ENCODE assay signal across 8 cellular contexts in genomic region chr11:6022954-6023353, GRCh38. TPM values are rescaled to one million over a fixed set of nuclear protein-coding genes. Genes with fewer than 3 reads are reported as not detected.
A peak's percentile ranks its signal among the peaks of the same experiment; 100 is the strongest.
DNase-seq lines count a peak whose midpoint lies in the region; ATAC-seq, FAIRE-seq and TF ChIP-seq lines count a peak whose summit lies in the region.

No MANE protein-coding gene starts in this region.

- WGBS in transverse colon (ENCODE audit: low coverage in 1 of 2), 2 donors, result 0 to 2% methylated on average over 3 to 4 of the region's 4 CpGs

- H3K4me1 ChIP-seq in Caco-2 (no peaks in the 10 kb centered on the region), transverse colon (no peaks in the 10 kb centered on the region)

- TF ChIP-seq CTCF in Caco-2 (IDR thresholded peaks at IDR 0.05; ENCODE audit: insufficient read depth in 1 of 2, low read depth in 1 of 2, low read length in 1 of 2, severe bottlenecking in 1 of 2, unreplicated experiment in 1 of 2), result peak; percentile 51 to 52
- TF ChIP-seq CTCF in brain (conservative IDR thresholded peaks at IDR 0.05), result peak; percentile 64 to 82
- peak; percentile 41 to 62 (median 55) for TF ChIP-seq CTCF in transverse colon (IDR thresholded peaks at IDR 0.05)

- no peaks in the 10 kb centered on the region for H3K9me3 ChIP-seq in Caco-2
- no peaks in the 10 kb centered on the region for H3K9me3 ChIP-seq in transverse colon

- peak; percentile 96 for FAIRE-seq in islet of Langerhans (lab: Jason Lieb, UNC)

- intact Hi-C loops in Caco-2 (cut with micrococcal nuclease; ENCODE audit: unreplicated experiment), result loop anchor here (1.0 to 2.0 kb wide), 3 partner anchors 278 to 330 kb away; no protein-coding TSS in a partner anchor
- intact Hi-C loops in transverse colon (cut with DNase I; ENCODE audit: low total_unique reads), result no loop called here

- in situ Hi-C loops in transverse colon (cut with MboI; ENCODE audit: low pct_ligation_motif_present in 1 of 4, low pct_unique_long_range_greater_than_20kb in 1 of 4, low sequenced_read_pairs in 3 of 4), result loop anchor here in 3 of 4 donors (10.0 to 25.0 kb wide), 2 partner anchors 314 to 332 kb away; no protein-coding TSS in a partner anchor

- ATAC-seq in GM21381 (IDR thresholded peaks at IDR 0.05; ENCODE audit: unreplicated experiment), result peak; percentile 67

- TF ChIP-seq EP300 in transverse colon (IDR thresholded peaks at IDR 0.05; ENCODE audit: low read depth), result no peak

- no peak overlapping the region for H3K27ac ChIP-seq in transverse colon

- H3K36me3 ChIP-seq in Caco-2 (ENCODE audit: control insufficient read depth, insufficient read depth, low read length) (no peaks in the 10 kb centered on the region), transverse colon (no peaks in the 10 kb centered on the region)

- H3K4me3 Mint-ChIP-seq in Caco-2 (ENCODE audit: unreplicated experiment) (no peak overlapping the region), brain (no peak overlapping the region)

- H3K36me3 Mint-ChIP-seq in Caco-2 (ENCODE audit: insufficient read depth, unreplicated experiment) (no peaks in the 10 kb centered on the region), brain (no peaks in the 10 kb centered on the region)

- H3K4me1 Mint-ChIP-seq in Caco-2 (ENCODE audit: low read depth, unreplicated experiment), result no peaks in the 10 kb centered on the region
- H3K4me1 Mint-ChIP-seq in brain, result no peaks in the 10 kb centered on the region

- no peak for TF ChIP-seq POLR2A in transverse colon (IDR thresholded peaks at IDR 0.05)

- no TSS peak for BruUV-seq in Caco-2 (replicated peaks; lab: Mats Ljungman, UMichigan)

- H3K27me3 Mint-ChIP-seq in Caco-2 (ENCODE audit: insufficient read depth, unreplicated experiment), result peaks cover 14% of the 10 kb centered on the region
- peaks cover 5% of the 10 kb centered on the region for H3K27me3 Mint-ChIP-seq in brain

- no peak overlapping the region for H3K4me3 ChIP-seq in Caco-2 (ENCODE audit: low read depth, low read length)
- H3K4me3 ChIP-seq in transverse colon, result no peak overlapping the region

- CTCF ChIA-PET in Caco-2 (lab: Charles Lee), result interaction anchor here (0.6 to 2.2 kb wide), 3 partner anchors 275 to 340 kb away, joined by 4 to 12 read pairs (median 7); no protein-coding TSS in a partner anchor

- H3K27ac Mint-ChIP-seq in Caco-2 (ENCODE audit: unreplicated experiment) (no peak overlapping the region), brain (no peak overlapping the region)

- DNase-seq in Caco-2 (peak in 1 of 2 experiments; percentile 34), NCI-H2227 treated with DMSO at 0.1 percent for 48 hours (lab: John Stamatoyannopoulos, UW) (peak; percentile 7), transverse colon (no peak), NCI-H2029 (lab: John Stamatoyannopoulos, UW) (no peak), ureter (ENCODE audit: low spot score) (no peak)

- POLR2A ChIA-PET in Caco-2 (lab: Charles Lee), result no interaction called here

- H3K27me3 ChIP-seq in Caco-2 (replicated peaks; ENCODE audit: control insufficient read depth, insufficient read depth, low read length) (no peaks in the 10 kb centered on the region), transverse colon (no peaks in the 10 kb centered on the region)

- H3K9me3 Mint-ChIP-seq in Caco-2 (ENCODE audit: unreplicated experiment), result no peaks in the 10 kb centered on the region
- no peaks in the 10 kb centered on the region for H3K9me3 Mint-ChIP-seq in brain

RNA-seq across cellular contexts. Expression of gene OR56A1, which starts 7.6 kb away (rescaled TPM):
- total RNA-seq in Caco-2 (2022), result not detected in 2 replicates
- polyA plus RNA-seq in brain (ENCODE audit: insufficient read depth, low read depth, low replicate concordance), result not detected
- total RNA-seq in transverse colon, result under 1 TPM in 1 of 4 donors, not detected in 3; 0.14 TPM
- 0.05 TPM for total RNA-seq in ureter

RNA-seq across cellular contexts. Expression of gene OR56A4, which starts 16.2 kb away (rescaled TPM):
- total RNA-seq in Caco-2 (2022), result not detected in 2 replicates
- polyA plus RNA-seq in brain (ENCODE audit: insufficient read depth, low read depth, low replicate concordance), result not detected
- total RNA-seq in transverse colon, result under 1 TPM in 1 of 4 donors, not detected in 3; 0.14 TPM
- 0.10 TPM for total RNA-seq in ureter

RNA-seq across cellular contexts. Expression of gene OR52L1, which starts 36.2 kb away (rescaled TPM):
- total RNA-seq in Caco-2 (2022) (not detected in 2 replicates), transverse colon (not detected), ureter (not detected)
- polyA plus RNA-seq in brain (ENCODE audit: insufficient read depth, low read depth, low replicate concordance), result not detected

RNA-seq across cellular contexts. Expression of gene OR56A5, which starts 54.7 kb away (rescaled TPM):
- not detected in 2 replicates for total RNA-seq in Caco-2 (2022)
- polyA plus RNA-seq in brain (ENCODE audit: insufficient read depth, low read depth, low replicate concordance), result not detected
- total RNA-seq in transverse colon, result not detected
- not detected for total RNA-seq in ureter
